17 cellular contexts compared by ENCODE assay signal in genomic region chr19:49763230-49763629, GRCh38. TPM values are rescaled to one million over a fixed set of nuclear protein-coding genes. Genes with fewer than 3 reads are reported as not detected.
DNase-seq lines count a peak whose midpoint lies in the region; ATAC-seq and TF ChIP-seq lines count a peak whose summit lies in the region.
"Had no signal": no experiment of that assay in that cellular context is flagged by ENCODE, and none has a peak within 500 bp of the region (broad histone marks: within the 10 kb centered on the region; RNA-seq: fewer than 3 reads in every experiment).

TSKS (minus strand) TSS chr19:49763306; CDS start chr19:49763247, 59 bp downstream.

- CTCF ChIA-PET in CD4-positive, alpha-beta T cell (lab: Charles Lee), result interaction anchor here (0.7 kb wide), 1 partner anchor 46 kb away, joined by 3 read pairs; no protein-coding TSS in a partner anchor

- POLR2A ChIA-PET in CD4-positive, alpha-beta T cell (lab: Charles Lee), result no interaction called here
- POLR2A ChIA-PET in activated naive CD8-positive, alpha-beta T cell treated with anti-CD3 and anti-CD28 coated beads, Interleukin-2, amount 10 ng/mL, durations not matched to agents 7 days and 5 days (lab: Charles Lee), result no interaction called here

- H3K27me3 Mint-ChIP-seq in T-helper 2 cell treated with Interferon-gamma antibody and Interleukin-4, amounts not matched to agents 5 μg/mL and 100 μg/mL, for 36 hours (ENCODE audit: low read depth), result peaks cover under 1% of the 10 kb centered on the region
- H3K27me3 Mint-ChIP-seq in CD4-positive, alpha-beta T cell, result no peaks in the 10 kb centered on the region
- peaks cover under 1% of the 10 kb centered on the region for H3K27me3 Mint-ChIP-seq in activated naive CD8-positive, alpha-beta T cell treated with anti-CD3 and anti-CD28 coated beads, Interleukin-2, amount 10 ng/mL, durations not matched to agents 7 days and 5 days
- peaks cover 10% of the 10 kb centered on the region for H3K27me3 Mint-ChIP-seq in nephron progenitor cell (ENCODE audit: low read depth, poor library complexity)

- H3K9me3 Mint-ChIP-seq in T-helper 2 cell treated with Interferon-gamma antibody and Interleukin-4, amounts not matched to agents 5 μg/mL and 100 μg/mL, for 36 hours, result no peaks in the 10 kb centered on the region
- no peaks in the 10 kb centered on the region for H3K9me3 Mint-ChIP-seq in CD4-positive, alpha-beta T cell
- no peaks in the 10 kb centered on the region for H3K9me3 Mint-ChIP-seq in activated naive CD8-positive, alpha-beta T cell treated with anti-CD3 and anti-CD28 coated beads, Interleukin-2, amount 10 ng/mL, durations not matched to agents 7 days and 5 days
- peaks cover under 1% of the 10 kb centered on the region for H3K9me3 Mint-ChIP-seq in nephron progenitor cell
- H3K9me3 Mint-ChIP-seq: CD8-positive, alpha-beta memory T cell had no signal

- no peak for ATAC-seq in CD4-positive, alpha-beta T cell (ENCODE audit: poor library complexity)
- no peak for ATAC-seq in activated naive CD8-positive, alpha-beta T cell treated with anti-CD3 and anti-CD28 coated beads, Interleukin-2, amount 10 ng/mL, durations not matched to agents 7 days and 5 days (ENCODE audit: low read depth)

- H3K27me3 ChIP-seq in CD4-positive, alpha-beta T cell (ENCODE audit: control insufficient read depth, insufficient read depth, low read length), result no peaks in the 10 kb centered on the region
- H3K27me3 ChIP-seq: tibial nerve had no signal

- no peak for TF ChIP-seq CTCF in CD4-positive, alpha-beta T cell (IDR thresholded peaks at IDR 0.05)
- no peak for TF ChIP-seq CTCF in nephron progenitor cell (IDR thresholded peaks at IDR 0.05)

- no peak for DNase-seq in T-helper 2 cell treated with Interferon-gamma antibody and Interleukin-4, amounts not matched to agents 5 μg/mL and 100 μg/mL, for 36 hours (ENCODE audit: low spot score)
- DNase-seq in T-helper 2 cell (no peak), nephron progenitor cell (no peak), cerebellum (ENCODE audit: low spot score) (no peak), NCI-H2227 treated with DMSO at 0.1 percent for 48 hours (lab: John Stamatoyannopoulos, UW) (no peak), retina (no peak)
- no peak for DNase-seq in CD4-positive, alpha-beta T cell
- no peak for DNase-seq in activated naive CD8-positive, alpha-beta T cell treated with anti-CD3 and anti-CD28 coated beads, Interleukin-2, amount 10 ng/mL, durations not matched to agents 7 days and 5 days
- DNase-seq: 8988T; activated effector memory CD4-positive, alpha-beta T cell treated with anti-CD3 and anti-CD28 coated beads, Interleukin-2, amount 50 U/mL, for 16 hours; CD8-positive, alpha-beta memory T cell; endodermal cell; MM.1S; NCI-H774; posterior cingulate gyrus had no signal

- intact Hi-C loops in CD4-positive, alpha-beta T cell (cut with DNase I, micrococcal nuclease), result no loop called here

- no peaks in the 10 kb centered on the region for H3K9me3 ChIP-seq in CD4-positive, alpha-beta T cell (ENCODE audit: control insufficient read depth, low read length)
- H3K9me3 ChIP-seq: tibial nerve had no signal

- H3K27ac ChIP-seq in CD4-positive, alpha-beta T cell (ENCODE audit: low read depth, low read length), result no peak within 1 kb of the TSS

- peak within 1 kb of the TSS; percentile 68 for H3K27ac Mint-ChIP-seq in T-helper 2 cell treated with Interferon-gamma antibody and Interleukin-4, amounts not matched to agents 5 μg/mL and 100 μg/mL, for 36 hours
- peak within 1 kb of the TSS; percentile 80 for H3K27ac Mint-ChIP-seq in CD4-positive, alpha-beta T cell
- peak within 1 kb of the TSS; percentile 65 for H3K27ac Mint-ChIP-seq in activated naive CD8-positive, alpha-beta T cell treated with anti-CD3 and anti-CD28 coated beads, Interleukin-2, amount 10 ng/mL, durations not matched to agents 7 days and 5 days
- H3K27ac Mint-ChIP-seq in nephron progenitor cell, result peak within 1 kb of the TSS; percentile 67

- H3K36me3 Mint-ChIP-seq in T-helper 2 cell treated with Interferon-gamma antibody and Interleukin-4, amounts not matched to agents 5 μg/mL and 100 μg/mL, for 36 hours (ENCODE audit: low read depth), result no peaks in the 10 kb centered on the region
- H3K36me3 Mint-ChIP-seq in CD4-positive, alpha-beta T cell (ENCODE audit: low read depth), result peaks cover 11% of the 10 kb centered on the region
- H3K36me3 Mint-ChIP-seq in activated naive CD8-positive, alpha-beta T cell treated with anti-CD3 and anti-CD28 coated beads, Interleukin-2, amount 10 ng/mL, durations not matched to agents 7 days and 5 days, result peaks cover 2% of the 10 kb centered on the region
- H3K36me3 Mint-ChIP-seq in nephron progenitor cell (ENCODE audit: low read depth), result no peaks in the 10 kb centered on the region

- peaks cover 18% of the 10 kb centered on the region for H3K4me1 Mint-ChIP-seq in T-helper 2 cell treated with Interferon-gamma antibody and Interleukin-4, amounts not matched to agents 5 μg/mL and 100 μg/mL, for 36 hours (ENCODE audit: low read depth)
- H3K4me1 Mint-ChIP-seq in CD4-positive, alpha-beta T cell (ENCODE audit: low read depth), result peaks cover 25% of the 10 kb centered on the region
- peaks cover 14% of the 10 kb centered on the region for H3K4me1 Mint-ChIP-seq in activated naive CD8-positive, alpha-beta T cell treated with anti-CD3 and anti-CD28 coated beads, Interleukin-2, amount 10 ng/mL, durations not matched to agents 7 days and 5 days
- peaks cover 56% of the 10 kb centered on the region for H3K4me1 Mint-ChIP-seq in nephron progenitor cell

- H3K4me3 Mint-ChIP-seq in T-helper 2 cell treated with Interferon-gamma antibody and Interleukin-4, amounts not matched to agents 5 μg/mL and 100 μg/mL, for 36 hours, result peak within 1 kb of the TSS; percentile 38
- H3K4me3 Mint-ChIP-seq in CD4-positive, alpha-beta T cell, result peak within 1 kb of the TSS; percentile 68
- no peak within 1 kb of the TSS for H3K4me3 Mint-ChIP-seq in activated naive CD8-positive, alpha-beta T cell treated with anti-CD3 and anti-CD28 coated beads, Interleukin-2, amount 10 ng/mL, durations not matched to agents 7 days and 5 days
- H3K4me3 Mint-ChIP-seq in nephron progenitor cell, result no peak within 1 kb of the TSS
- H3K4me3 Mint-ChIP-seq: endodermal cell had no signal

RNA-seq across cellular contexts. Expression of gene TSKS, which starts in this region (rescaled TPM):
- 1 to 10 TPM; 2.1 to 2.9 TPM for total RNA-seq in CD4-positive, alpha-beta T cell
- total RNA-seq in activated naive CD8-positive, alpha-beta T cell treated with anti-CD3 and anti-CD28 coated beads, Interleukin-2, amount 10 ng/mL, durations not matched to agents 7 days and 5 days, result 1 to 10 TPM; 2.0 to 2.4 TPM
- total RNA-seq in cerebellum, result not detected
- total RNA-seq: RPMI7951 had no signal

Comparison
In these comparisons a context has a peak if more than half of its experiments do, and no peak if none do; other contexts are left out.
1. H3K4me3 Mint-ChIP-seq: peak in T-helper 2 cell treated with Interferon-gamma antibody and Interleukin-4, amounts not matched to agents 5 μg/mL and 100 μg/mL, for 36 hours (single experiment) and CD4-positive, alpha-beta T cell (single experiment); none in activated naive CD8-positive, alpha-beta T cell treated with anti-CD3 and anti-CD28 coated beads, Interleukin-2, amount 10 ng/mL, durations not matched to agents 7 days and 5 days (single experiment) and nephron progenitor cell (single experiment).
2. Peak in every context shown above with its lines, with median percentiles within 50 percentile points of each other: H3K27ac Mint-ChIP-seq.